ENCODE assay signal across 7 cellular contexts in genomic region chr7:50595538-50596102, GRCh38. TPM values are rescaled to one million over a fixed set of nuclear protein-coding genes. Genes with fewer than 3 reads are reported as not detected.
DNase-seq lines count a peak whose midpoint lies in the region; ATAC-seq and TF ChIP-seq lines count a peak whose summit lies in the region.

No MANE protein-coding gene starts in this region.

- H3K4me1 ChIP-seq in adipocyte (ENCODE audit: control insufficient read depth, insufficient read depth, low read length) (peaks cover 9% of the 10 kb centered on the region), right cardiac atrium (ENCODE audit: control insufficient read depth, insufficient read depth, low read length) (no peaks in the 10 kb centered on the region), stomach (peaks cover 0 to 3% (median 0%) of the 10 kb centered on the region in 4 donors)

- TF ChIP-seq EP300 in stomach (IDR thresholded peaks at IDR 0.05): no peak

- TF ChIP-seq CTCF in stomach (IDR thresholded peaks at IDR 0.05): peak in 4 of 7 experiments; percentile 29 to 33 (median 31)

- in situ Hi-C loops in G401 (cut with HindIII; ENCODE audit: low sequenced_read_pairs): no loop called here

- no peak overlapping the region for H3K9ac ChIP-seq in adipocyte (ENCODE audit: low read length)

- no peak overlapping the region for H3K27ac ChIP-seq in right cardiac atrium (ENCODE audit: low read length)
- H3K27ac ChIP-seq in stomach: no peak overlapping the region

- H3K27me3 ChIP-seq in adipocyte (replicated peaks; ENCODE audit: control insufficient read depth, insufficient read depth, low read length) (no peaks in the 10 kb centered on the region), right cardiac atrium (ENCODE audit: control insufficient read depth, insufficient read depth) (no peaks in the 10 kb centered on the region), stomach (no peaks in the 10 kb centered on the region)

- DNase-seq in G401 (ENCODE audit: low spot score): peak; percentile 56
- DNase-seq in M059J (ENCODE audit: low read depth): peak; percentile 27
- DNase-seq in adipocyte (ENCODE audit: low read depth): peak; percentile 43
- peak in 2 of 3 donors; percentile 42 to 63 for DNase-seq in right cardiac atrium
- no peak for DNase-seq in stomach
- DNase-seq in LoVo (ENCODE audit: low spot score): no peak

- peak; percentile 29 for ATAC-seq in GM21515 (IDR thresholded peaks at IDR 0.05; ENCODE audit: unreplicated experiment)
- ATAC-seq in right cardiac atrium: peak; percentile 60 to 71

- TF ChIP-seq POLR2A in stomach (IDR thresholded peaks at IDR 0.05): no peak

- WGBS in right cardiac atrium: 64% methylated on average over 4 of the region's 4 CpGs
- WGBS in stomach, 5 donors: 52 to 78% (median 66%) methylated on average over 4 of the region's 4 CpGs

- H3K4me3 ChIP-seq in adipocyte (ENCODE audit: low read length) (no peak overlapping the region), right cardiac atrium (ENCODE audit: low read length) (no peak overlapping the region), stomach (no peak overlapping the region)

- H3K36me3 ChIP-seq in adipocyte (ENCODE audit: control insufficient read depth, insufficient read depth, low read length, severe bottlenecking): peaks cover 85% of the 10 kb centered on the region
- peaks cover 19 to 88% (median 74%) of the 10 kb centered on the region in 4 donors for H3K36me3 ChIP-seq in stomach

- no peaks in the 10 kb centered on the region for H3K9me3 ChIP-seq in adipocyte (ENCODE audit: control insufficient read depth, low read length)
- no peaks in the 10 kb centered on the region for H3K9me3 ChIP-seq in right cardiac atrium (ENCODE audit: control insufficient read depth, low read length)
- H3K9me3 ChIP-seq in stomach: no peaks in the 10 kb centered on the region

- intact Hi-C loops in right cardiac atrium (cut with DNase I) (loop anchor here in 1 of 4 donors (10.0 kb wide), 1 partner anchor 469 kb away; no protein-coding TSS in a partner anchor), stomach (cut with DNase I; ENCODE audit: low total_unique reads) (loop anchor here (10.0 kb wide), 1 partner anchor 71 kb away; no protein-coding TSS in a partner anchor)

RNA-seq across cellular contexts. Expression of gene DDC, which starts 30.4 kb away (rescaled TPM):
- not detected in 2 replicates for total RNA-seq in G401 (2014; rRNA removed; shearing (Covaris generic))
- total RNA-seq in M059J (2014; rRNA removed; shearing (Covaris generic)): not detected in 2 replicates
- total RNA-seq in right cardiac atrium (under 1 TPM in 1 of 4 donors, not detected in 3; 0.50 TPM), stomach (10 to 100 TPM in 2 of 5 donors, not detected in 3; 10.3 to 95.0 TPM)
- polyA plus RNA-seq in right cardiac atrium (0.41 TPM), stomach (1 to 10 TPM in 2 of 3 donors, under 1 TPM in 1; 0.95 to 4.7 (median 2.2) TPM)

Comparison
In these comparisons a context has a peak if more than half of its experiments do, and no peak if none do; other contexts are left out.
1. DNase-seq: peak in G401 (single experiment), M059J (single experiment), adipocyte (single experiment) and right cardiac atrium (2 of 3); none in stomach (single experiment) and LoVo (single experiment).